Comparison of ENCODE assay signal across 8 cellular contexts in genomic region chr10:128361487-128361886, GRCh38.
"Had no signal": no experiment of that assay in that cellular context is flagged by ENCODE, and none has a peak within 500 bp of the region (broad histone marks: within the 10 kb centered on the region; RNA-seq: fewer than 3 reads in every experiment).

No MANE protein-coding gene starts in this region.

- H3K27ac Mint-ChIP-seq: GM23338, H9, HFFc6 had no signal

- H3K4me3 Mint-ChIP-seq: GM23338, H9, HFFc6 had no signal

- H3K4me3 ChIP-seq: GM23248, GM23338, HAP-1 had no signal

- H3K4me1 Mint-ChIP-seq: GM23338, H9 had no signal

- H3K36me3 ChIP-seq: HAP-1 had no signal

- DNase-seq: GM23248, GOT3, H7, H9, HCEC 1CT, HFFc6 had no signal

- H3K9me3 ChIP-seq: HAP-1 had no signal

- H3K27ac ChIP-seq: GM23248 had no signal

- H3K4me1 ChIP-seq: HAP-1 had no signal
